Comparison of ENCODE assay signal across 4 cellular contexts in the genomic region with DNA sequence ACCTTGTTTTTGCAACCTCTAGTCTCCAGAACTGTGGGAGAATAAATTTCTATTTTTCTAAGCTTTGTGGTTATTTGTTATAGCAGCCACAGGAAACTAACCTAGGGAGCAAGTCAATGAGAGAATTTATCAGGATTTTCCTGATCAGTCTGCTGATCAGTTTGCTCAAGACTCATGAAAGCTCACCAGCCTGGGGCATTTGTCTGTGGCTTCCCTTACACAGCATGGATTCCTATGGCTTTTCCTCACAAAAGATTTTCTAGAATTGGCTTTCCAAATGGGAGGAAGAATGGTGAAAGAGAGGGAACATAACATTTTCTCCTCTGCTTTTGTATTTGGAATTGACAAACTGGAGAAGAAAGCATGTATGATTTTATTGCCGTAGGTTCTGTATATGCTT.
TF ChIP-seq lines count a peak whose summit lies in the region.

No MANE protein-coding gene starts in this region.

TF ChIP-seq in SK-N-SH, 30 proteins besides CTCF, POLR2A, EP300 and RAD21 (continues in another document):
- TF ChIP-seq YY1 (IDR thresholded peaks at IDR 0.05; ENCODE audit: low read depth) (no peak), EZH2phosphoT487 (IDR thresholded peaks at IDR 0.05; ENCODE audit: borderline replicate concordance, low read depth) (no peak), PBX3 (IDR thresholded peaks at IDR 0.05) (no peak), RCOR1 (IDR thresholded peaks at IDR 0.05; ENCODE audit: low read length) (no peak), POLR2AphosphoS5 (IDR thresholded peaks at IDR 0.05; ENCODE audit: low read depth, low read length) (no peak), JUND (IDR thresholded peaks at IDR 0.05) (no peak), TCF12 (IDR thresholded peaks at IDR 0.05) (no peak), ZBTB33 (IDR thresholded peaks at IDR 0.05; ENCODE audit: borderline replicate concordance, low read depth) (no peak), GATA2 (CRISPR knock-in tag; IDR thresholded peaks at IDR 0.05) (no peak), RXRA (IDR thresholded peaks at IDR 0.05; ENCODE audit: borderline replicate concordance, low read depth) (no peak), NRF1 (IDR thresholded peaks at IDR 0.05; ENCODE audit: low read depth, low read length) (no peak), FOXJ3 (CRISPR knock-in tag; IDR thresholded peaks at IDR 0.05) (no peak)
- TF ChIP-seq, protein P1, sequence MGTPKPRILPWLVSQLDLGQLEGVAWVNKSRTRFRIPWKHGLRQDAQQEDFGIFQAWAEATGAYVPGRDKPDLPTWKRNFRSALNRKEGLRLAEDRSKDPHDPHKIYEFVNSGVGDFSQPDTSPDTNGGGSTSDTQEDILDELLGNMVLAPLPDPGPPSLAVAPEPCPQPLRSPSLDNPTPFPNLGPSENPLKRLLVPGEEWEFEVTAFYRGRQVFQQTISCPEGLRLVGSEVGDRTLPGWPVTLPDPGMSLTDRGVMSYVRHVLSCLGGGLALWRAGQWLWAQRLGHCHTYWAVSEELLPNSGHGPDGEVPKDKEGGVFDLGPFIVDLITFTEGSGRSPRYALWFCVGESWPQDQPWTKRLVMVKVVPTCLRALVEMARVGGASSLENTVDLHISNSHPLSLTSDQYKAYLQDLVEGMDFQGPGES (IDR thresholded peaks at IDR 0.05; ENCODE audit: low read depth, low read length): no peak

TF ChIP-seq in SK-N-SH treated with all-trans-retinoic acid at 6 μM for 48 hours, 23 proteins besides CTCF, POLR2A, EP300 and RAD21 (continues in another document):
- TF ChIP-seq, protein P2, sequence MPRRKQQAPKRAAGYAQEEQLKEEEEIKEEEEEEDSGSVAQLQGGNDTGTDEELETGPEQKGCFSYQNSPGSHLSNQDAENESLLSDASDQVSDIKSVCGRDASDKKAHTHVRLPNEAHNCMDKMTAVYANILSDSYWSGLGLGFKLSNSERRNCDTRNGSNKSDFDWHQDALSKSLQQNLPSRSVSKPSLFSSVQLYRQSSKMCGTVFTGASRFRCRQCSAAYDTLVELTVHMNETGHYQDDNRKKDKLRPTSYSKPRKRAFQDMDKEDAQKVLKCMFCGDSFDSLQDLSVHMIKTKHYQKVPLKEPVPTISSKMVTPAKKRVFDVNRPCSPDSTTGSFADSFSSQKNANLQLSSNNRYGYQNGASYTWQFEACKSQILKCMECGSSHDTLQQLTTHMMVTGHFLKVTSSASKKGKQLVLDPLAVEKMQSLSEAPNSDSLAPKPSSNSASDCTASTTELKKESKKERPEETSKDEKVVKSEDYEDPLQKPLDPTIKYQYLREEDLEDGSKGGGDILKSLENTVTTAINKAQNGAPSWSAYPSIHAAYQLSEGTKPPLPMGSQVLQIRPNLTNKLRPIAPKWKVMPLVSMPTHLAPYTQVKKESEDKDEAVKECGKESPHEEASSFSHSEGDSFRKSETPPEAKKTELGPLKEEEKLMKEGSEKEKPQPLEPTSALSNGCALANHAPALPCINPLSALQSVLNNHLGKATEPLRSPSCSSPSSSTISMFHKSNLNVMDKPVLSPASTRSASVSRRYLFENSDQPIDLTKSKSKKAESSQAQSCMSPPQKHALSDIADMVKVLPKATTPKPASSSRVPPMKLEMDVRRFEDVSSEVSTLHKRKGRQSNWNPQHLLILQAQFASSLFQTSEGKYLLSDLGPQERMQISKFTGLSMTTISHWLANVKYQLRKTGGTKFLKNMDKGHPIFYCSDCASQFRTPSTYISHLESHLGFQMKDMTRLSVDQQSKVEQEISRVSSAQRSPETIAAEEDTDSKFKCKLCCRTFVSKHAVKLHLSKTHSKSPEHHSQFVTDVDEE (CRISPR knock-in tag; IDR thresholded peaks at IDR 0.05): no peak
- TF ChIP-seq ESRRG (CRISPR knock-in tag; IDR thresholded peaks at IDR 0.05): no peak
- no peak for TF ChIP-seq ZNF565 (CRISPR knock-in tag; conservative IDR thresholded peaks at IDR 0.05; ENCODE audit: low read depth)
- no peak for TF ChIP-seq CSRNP3 (CRISPR knock-in tag; IDR thresholded peaks at IDR 0.05)
- TF ChIP-seq PATZ1 (CRISPR knock-in tag; IDR thresholded peaks at IDR 0.05; ENCODE audit: borderline replicate concordance): no peak

TF ChIP-seq in GM23338, 12 proteins besides CTCF, POLR2A, EP300 and RAD21 (continues in another document):
- no peak for TF ChIP-seq JUNB (IDR thresholded peaks at IDR 0.05; ENCODE audit: unreplicated experiment)
- no peak for TF ChIP-seq NANOG (IDR thresholded peaks at IDR 0.05; ENCODE audit: borderline replicate concordance)
- TF ChIP-seq CREB1 (CRISPR knock-in tag; IDR thresholded peaks at IDR 0.05; ENCODE audit: low read depth): no peak
- TF ChIP-seq, protein P3, sequence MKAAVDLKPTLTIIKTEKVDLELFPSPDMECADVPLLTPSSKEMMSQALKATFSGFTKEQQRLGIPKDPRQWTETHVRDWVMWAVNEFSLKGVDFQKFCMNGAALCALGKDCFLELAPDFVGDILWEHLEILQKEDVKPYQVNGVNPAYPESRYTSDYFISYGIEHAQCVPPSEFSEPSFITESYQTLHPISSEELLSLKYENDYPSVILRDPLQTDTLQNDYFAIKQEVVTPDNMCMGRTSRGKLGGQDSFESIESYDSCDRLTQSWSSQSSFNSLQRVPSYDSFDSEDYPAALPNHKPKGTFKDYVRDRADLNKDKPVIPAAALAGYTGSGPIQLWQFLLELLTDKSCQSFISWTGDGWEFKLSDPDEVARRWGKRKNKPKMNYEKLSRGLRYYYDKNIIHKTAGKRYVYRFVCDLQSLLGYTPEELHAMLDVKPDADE (IDR thresholded peaks at IDR 0.05): no peak
- no peak for TF ChIP-seq ZNF462 (CRISPR knock-in tag; IDR thresholded peaks at IDR 0.05)

TF ChIP-seq in H1, 55 proteins besides CTCF, POLR2A, EP300 and RAD21:
- no peak for TF ChIP-seq SP2 (IDR thresholded peaks at IDR 0.05; ENCODE audit: low read length)
- no peak for TF ChIP-seq JUND (IDR thresholded peaks at IDR 0.05; ENCODE audit: low read length)
- no peak for TF ChIP-seq BRCA1 (IDR thresholded peaks at IDR 0.05; ENCODE audit: low read depth, low read length)
- TF ChIP-seq TBP (IDR thresholded peaks at IDR 0.05; ENCODE audit: low read depth, low read length): no peak
- TF ChIP-seq, protein P4, sequence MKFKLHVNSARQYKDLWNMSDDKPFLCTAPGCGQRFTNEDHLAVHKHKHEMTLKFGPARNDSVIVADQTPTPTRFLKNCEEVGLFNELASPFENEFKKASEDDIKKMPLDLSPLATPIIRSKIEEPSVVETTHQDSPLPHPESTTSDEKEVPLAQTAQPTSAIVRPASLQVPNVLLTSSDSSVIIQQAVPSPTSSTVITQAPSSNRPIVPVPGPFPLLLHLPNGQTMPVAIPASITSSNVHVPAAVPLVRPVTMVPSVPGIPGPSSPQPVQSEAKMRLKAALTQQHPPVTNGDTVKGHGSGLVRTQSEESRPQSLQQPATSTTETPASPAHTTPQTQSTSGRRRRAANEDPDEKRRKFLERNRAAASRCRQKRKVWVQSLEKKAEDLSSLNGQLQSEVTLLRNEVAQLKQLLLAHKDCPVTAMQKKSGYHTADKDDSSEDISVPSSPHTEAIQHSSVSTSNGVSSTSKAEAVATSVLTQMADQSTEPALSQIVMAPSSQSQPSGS (IDR thresholded peaks at IDR 0.05; ENCODE audit: low read length): no peak
- no peak for TF ChIP-seq SIRT6 (IDR thresholded peaks at IDR 0.05; ENCODE audit: low read length)
- no peak for TF ChIP-seq RBBP5 (IDR thresholded peaks at IDR 0.05; ENCODE audit: borderline replicate concordance, low read depth, low read length)
- TF ChIP-seq TAF7 (optimal IDR thresholded peaks at IDR 0.05; ENCODE audit: borderline replicate concordance, low read depth, low read length): no peak
- TF ChIP-seq, protein P5, sequence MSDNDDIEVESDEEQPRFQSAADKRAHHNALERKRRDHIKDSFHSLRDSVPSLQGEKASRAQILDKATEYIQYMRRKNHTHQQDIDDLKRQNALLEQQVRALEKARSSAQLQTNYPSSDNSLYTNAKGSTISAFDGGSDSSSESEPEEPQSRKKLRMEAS (IDR thresholded peaks at IDR 0.05): no peak
